ENCODE assay signal across 20 cellular contexts in the genomic region with DNA sequence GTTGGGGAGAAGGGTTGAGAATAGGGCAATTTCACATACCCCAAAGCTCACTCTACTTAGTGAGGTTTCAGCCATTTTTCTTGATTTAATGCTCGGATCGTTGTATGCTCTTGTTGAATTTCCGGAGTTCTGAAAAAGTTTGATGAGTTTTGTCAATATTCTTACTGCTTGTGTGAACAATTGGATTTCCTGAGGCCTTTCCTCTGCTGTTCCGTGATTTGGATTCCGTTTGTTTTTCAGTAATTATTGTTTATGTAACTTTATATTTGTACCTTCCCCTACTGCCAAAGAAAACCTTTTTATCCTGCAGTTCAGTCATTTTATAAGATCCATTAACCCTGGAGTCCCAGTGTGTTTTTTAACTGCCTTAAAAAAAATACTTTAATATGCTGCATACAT.
A peak's percentile ranks its signal among the peaks of the same experiment; 100 is the strongest.
DNase-seq lines count a peak whose midpoint lies in the region; ATAC-seq, FAIRE-seq and TF ChIP-seq lines count a peak whose summit lies in the region.
"Had no signal": no experiment of that assay in that cellular context is flagged by ENCODE, and none has a peak within 500 bp of the region (broad histone marks: within the 10 kb centered on the region; RNA-seq: fewer than 3 reads in every experiment).

No MANE protein-coding gene starts in this region.

- intact Hi-C loops in GM12878 (cut with micrococcal nuclease; ENCODE audit: unreplicated experiment), result loop anchor here (5.0 kb wide), 1 partner anchor 48 kb away; no protein-coding TSS in a partner anchor
- intact Hi-C loops in kidney (cut with DNase I), result no loop called here

- H3K27ac ChIP-seq in CD4-positive, CD25-positive, alpha-beta regulatory T cell (ENCODE audit: insufficient read depth, low read length, poor library complexity, severe bottlenecking), result no peak overlapping the region
- H3K27ac ChIP-seq in GM23338 (ENCODE audit: low read depth) (no peak overlapping the region), GM12878 (ENCODE audit: control insufficient read depth, insufficient read depth) (peak overlapping the region; percentile 26), kidney (ENCODE audit: low read depth in 2 of 2, low read length in 2 of 2) (no peak overlapping the region), SK-N-SH (ENCODE audit: low read depth in 2 of 2, low read length in 1 of 2) (no peak overlapping the region)
- H3K27ac ChIP-seq: C4-2B, colonic mucosa, foreskin keratinocyte had no signal

- no peaks in the 10 kb centered on the region for H3K27me3 ChIP-seq in CD4-positive, CD25-positive, alpha-beta regulatory T cell (ENCODE audit: control insufficient read depth, insufficient read depth, low read length)
- H3K27me3 ChIP-seq in GM23338 (ENCODE audit: insufficient read depth) (no peaks in the 10 kb centered on the region), GM12878 (replicated peaks in 1 of 2; ENCODE audit: control insufficient read depth in 2 of 2, insufficient read depth in 2 of 2, low read length in 1 of 2) (no peaks in the 10 kb centered on the region), SK-N-SH (ENCODE audit: insufficient read depth) (no peaks in the 10 kb centered on the region)
- H3K27me3 ChIP-seq: colonic mucosa, esophagus muscularis mucosa, foreskin keratinocyte had no signal

- peak overlapping the region in 1 of 4 donors; percentile 5 for H3K4me3 Mint-ChIP-seq in CD4-positive, CD25-positive, alpha-beta regulatory T cell
- H3K4me3 Mint-ChIP-seq in GM23338 (no peak overlapping the region), naive B cell (peak overlapping the region in 2 of 8 donors; percentile 15 to 48)

- no peak for TF ChIP-seq POLR2A in GM12878 (IDR thresholded peaks at IDR 0.05; ENCODE audit: low read depth, low read length)

- no peaks in the 10 kb centered on the region for H3K9me3 ChIP-seq in CD4-positive, CD25-positive, alpha-beta regulatory T cell (ENCODE audit: control insufficient read depth in 2 of 2, low read length in 2 of 2)
- no peaks in the 10 kb centered on the region; the same call in 1 of the 3 replicates for H3K9me3 ChIP-seq in GM12878 (replicated peaks; ENCODE audit: control insufficient read depth, insufficient read depth, low read length)
- no peaks in the 10 kb centered on the region for H3K9me3 ChIP-seq in kidney (ENCODE audit: control insufficient read depth in 1 of 2, low read length in 2 of 2)
- no peaks in the 10 kb centered on the region for H3K9me3 ChIP-seq in SK-N-SH
- H3K9me3 ChIP-seq: colonic mucosa had no signal

- H3K36me3 ChIP-seq in CD4-positive, CD25-positive, alpha-beta regulatory T cell (ENCODE audit: control insufficient read depth, insufficient read depth, low read length), result peaks cover 9% of the 10 kb centered on the region
- H3K36me3 ChIP-seq in GM23338 (ENCODE audit: insufficient read depth), result no peaks in the 10 kb centered on the region
- peaks cover 0 to 11% of the 10 kb centered on the region in 2 experiments; a peak in 3 of 4 replicates for H3K36me3 ChIP-seq in GM12878 (ENCODE audit: control insufficient read depth in 2 of 2, insufficient read depth in 2 of 2, low read length in 1 of 2)
- no peaks in the 10 kb centered on the region for H3K36me3 ChIP-seq in kidney (ENCODE audit: control insufficient read depth in 1 of 2, insufficient read depth in 2 of 2, low read length in 2 of 2)
- H3K36me3 ChIP-seq in SK-N-SH (replicated peaks in 1 of 2; ENCODE audit: control insufficient read depth in 1 of 2, insufficient read depth in 2 of 2, low read length in 1 of 2), result peaks cover 4 to 7% of the 10 kb centered on the region in 2 experiments
- H3K36me3 ChIP-seq: colonic mucosa had no signal

- TF ChIP-seq RAD21 in GM12878 (IDR thresholded peaks at IDR 0.05; ENCODE audit: insufficient read depth, low read depth, low read length), result no peak
- TF ChIP-seq RAD21 in SK-N-SH (IDR thresholded peaks at IDR 0.05; ENCODE audit: low read length), result no peak

- peaks cover 0 to 1% (median 0%) of the 10 kb centered on the region in 7 donors for H3K9me3 Mint-ChIP-seq in CD4-positive, CD25-positive, alpha-beta regulatory T cell
- H3K9me3 Mint-ChIP-seq in GM23338, result no peaks in the 10 kb centered on the region
- peaks cover 0 to 18% (median 15%) of the 10 kb centered on the region in 7 donors for H3K9me3 Mint-ChIP-seq in naive B cell

- 97% methylated on average over 5 of the region's 5 CpGs for WGBS in GM12878 (ENCODE audit: insufficient coverage, insufficient replicate concordance, low lambda C conversion rate, missing lambda C conversion rate)
- WGBS in SK-N-SH (ENCODE audit: low lambda C conversion rate), result 97% methylated on average over 5 of the region's 5 CpGs

- H3K36me3 Mint-ChIP-seq in CD4-positive, CD25-positive, alpha-beta regulatory T cell, result peaks cover 35% of the 10 kb centered on the region
- no peaks in the 10 kb centered on the region for H3K36me3 Mint-ChIP-seq in GM23338 (ENCODE audit: low read depth)
- H3K36me3 Mint-ChIP-seq in naive B cell, result peaks cover 17 to 20% of the 10 kb centered on the region in 2 donors

- no peak for DNase-seq in CD4-positive, CD25-positive, alpha-beta regulatory T cell
- no peak for DNase-seq in GM23338 (ENCODE audit: low spot score)
- no peak for DNase-seq in GM12878 (ENCODE audit: low read depth, low spot score)
- DNase-seq in naive B cell, result no peak
- DNase-seq in activated effector memory CD4-positive, alpha-beta T cell treated with Interleukin-2 at 50 U/mL for 16 hours, result no peak
- no peak for DNase-seq in kidney
- no peak for DNase-seq in SK-N-SH
- DNase-seq: activated CD4-positive, alpha-beta T cell treated with anti-CD3 and anti-CD28 coated beads, Interleukin-2, amount 50 U/mL, for 48 hours; activated naive CD4-positive, alpha-beta T cell treated with anti-CD3 and anti-CD28 coated beads, Interleukin-2, amount 50 U/mL, for 16 hours; colonic mucosa; DND-41; foreskin keratinocyte; hippocampal formation; NCI-H446 treated with DMSO at 0.1 percent for 48 hours; stimulated activated CD4-positive, alpha-beta T cell treated with anti-CD3 and anti-CD28 coated beads, Interleukin-2, amount 100 ng/mL, for 24 hours; SW 1271 had no signal

- peaks cover 8% of the 10 kb centered on the region for H3K4me1 ChIP-seq in CD4-positive, CD25-positive, alpha-beta regulatory T cell (ENCODE audit: control insufficient read depth, insufficient read depth, low read length, poor library complexity, severe bottlenecking)
- H3K4me1 ChIP-seq in GM23338 (ENCODE audit: insufficient read depth) (no peaks in the 10 kb centered on the region), GM12878 (ENCODE audit: control insufficient read depth, insufficient read depth, low read length) (peaks cover 6% of the 10 kb centered on the region; the same call in 1 of the 2 replicates), kidney (ENCODE audit: control insufficient read depth in 1 of 2, insufficient read depth in 1 of 2, low read depth in 1 of 2, low read length in 2 of 2) (no peaks in the 10 kb centered on the region), SK-N-SH (ENCODE audit: control insufficient read depth in 1 of 2, insufficient read depth in 2 of 2, low read depth in 1 of 2, low read length in 1 of 2) (no peaks in the 10 kb centered on the region; a peak in 1 of 4 replicates)
- H3K4me1 ChIP-seq: colonic mucosa, foreskin keratinocyte had no signal

- no peaks in the 10 kb centered on the region for H4K20me1 ChIP-seq in GM23338 (replicated peaks; ENCODE audit: insufficient read depth)
- H4K20me1 ChIP-seq in GM12878 (ENCODE audit: control insufficient read depth, insufficient read depth), result no peaks in the 10 kb centered on the region
- H4K20me1 ChIP-seq in SK-N-SH (ENCODE audit: insufficient read depth), result no peaks in the 10 kb centered on the region

- H3F3A ChIP-seq in GM23338 (replicated peaks; ENCODE audit: low read depth) (no peaks in the 10 kb centered on the region), SK-N-SH (replicated peaks; ENCODE audit: insufficient read depth) (peaks cover 6% of the 10 kb centered on the region)

- TF ChIP-seq CTCF in GM23338 (conservative IDR thresholded peaks at IDR 0.05; ENCODE audit: low read depth in 2 of 2), result no peak
- no peak for TF ChIP-seq CTCF in GM12878 (IDR thresholded peaks at IDR 0.05 in 2 of 3, conservative IDR thresholded peaks at IDR 0.05 in 1 of 3; ENCODE audit: control insufficient read depth in 2 of 3, extremely low read depth in 1 of 3, insufficient read depth in 1 of 3, low read depth in 3 of 3, low read length in 3 of 3)
- TF ChIP-seq CTCF in kidney (IDR thresholded peaks at IDR 0.05; ENCODE audit: borderline replicate concordance, extremely low read depth, insufficient read depth), result no peak
- no peak for TF ChIP-seq CTCF in SK-N-SH (IDR thresholded peaks at IDR 0.05)

- no peak overlapping the region for H2AFZ ChIP-seq in GM23338
- H2AFZ ChIP-seq in GM12878 (ENCODE audit: control insufficient read depth, low read depth, low read length), result no peak overlapping the region
- H2AFZ ChIP-seq in SK-N-SH (ENCODE audit: low read depth), result no peak overlapping the region

- no peak for ATAC-seq in CD4-positive, CD25-positive, alpha-beta regulatory T cell (ENCODE audit: low read depth in 2 of 2)
- ATAC-seq in GM23338 (no peak), GM12878 (no peak), naive B cell (ENCODE audit: low read depth in 2 of 2) (no peak)
- ATAC-seq: foreskin keratinocyte had no signal

- RAD21 ChIA-PET in GM12878 (lab: Charles Lee; ENCODE audit: unreplicated experiment), result interaction anchor here (0.9 to 2.6 kb wide), 21 partner anchors 10 to 382 kb away, joined by 3 to 46 read pairs (median 4); a partner anchor contains a TSS

- H3K9ac ChIP-seq in GM12878 (ENCODE audit: control insufficient read depth, insufficient read depth, low read length) (no peak overlapping the region), kidney (ENCODE audit: low read length in 2 of 2) (no peak overlapping the region), SK-N-SH (no peak overlapping the region)

- no peaks in the 10 kb centered on the region for H3K27me3 Mint-ChIP-seq in CD4-positive, CD25-positive, alpha-beta regulatory T cell
- H3K27me3 Mint-ChIP-seq in GM23338 (ENCODE audit: insufficient read depth, low read depth, poor library complexity), result no peaks in the 10 kb centered on the region
- no peaks in the 10 kb centered on the region for H3K27me3 Mint-ChIP-seq in naive B cell

- in situ Hi-C loops in GM12878 (cut with MboI), result no loop called here

- peak overlapping the region; percentile 24; the same call in 1 of the 2 replicates for H3K4me2 ChIP-seq in GM23338
- H3K4me2 ChIP-seq in GM12878 (ENCODE audit: control insufficient read depth, insufficient read depth), result no peak overlapping the region
- no peak overlapping the region for H3K4me2 ChIP-seq in SK-N-SH
- H3K4me2 ChIP-seq: smooth muscle cell had no signal

- H3K27ac Mint-ChIP-seq in CD4-positive, CD25-positive, alpha-beta regulatory T cell, result peak overlapping the region in 2 of 3 donors; percentile 15 to 20
- H3K27ac Mint-ChIP-seq in GM23338 (peak overlapping the region; percentile 63; the same call in 1 of the 2 replicates), naive B cell (peak overlapping the region in 5 of 6 donors; percentile 13 to 71 (median 43))

- FAIRE-seq in GM12878 (lab: Jason Lieb, UNC), result no peak
- FAIRE-seq in kidney (lab: Jason Lieb, UNC), result no peak
- FAIRE-seq: bronchial epithelial cell had no signal

- CTCF ChIA-PET in GM12878 (lab: Yijun Ruan, JAX) (interaction anchor here (0.8 to 1.4 kb wide), 10 partner anchors 11 to 382 kb away, joined by 3 to 7 read pairs (median 3); no protein-coding TSS in a partner anchor), SK-N-SH (lab: Yijun Ruan, JAX) (no interaction called here)

- no TSS peak for BruUV-seq in GM12878 (replicated peaks; lab: Mats Ljungman, UMichigan)

- peaks cover 23 to 39% (median 29%) of the 10 kb centered on the region in 4 donors for H3K4me1 Mint-ChIP-seq in CD4-positive, CD25-positive, alpha-beta regulatory T cell
- H3K4me1 Mint-ChIP-seq in GM23338 (peaks cover 11% of the 10 kb centered on the region; the same call in 2 of the 3 replicates), naive B cell (peaks cover 11 to 15% (median 14%) of the 10 kb centered on the region in 3 donors)

- H3K4me3 ChIP-seq in CD4-positive, CD25-positive, alpha-beta regulatory T cell (ENCODE audit: low read depth, low read length), result no peak overlapping the region
- H3K4me3 ChIP-seq in GM23338 (no peak overlapping the region), GM12878 (no peak overlapping the region), kidney (ENCODE audit: low read length in 2 of 2) (no peak overlapping the region), SK-N-SH (ENCODE audit: low read depth in 2 of 2, low read length in 1 of 2) (no peak overlapping the region)
- H3K4me3 ChIP-seq: colonic mucosa, esophagus muscularis mucosa, smooth muscle cell had no signal

- TF ChIP-seq EP300 in GM12878 (IDR thresholded peaks at IDR 0.05; ENCODE audit: borderline replicate concordance in 1 of 2, control insufficient read depth in 1 of 2, low read depth in 2 of 2, low read length in 2 of 2) (no peak), SK-N-SH (IDR thresholded peaks at IDR 0.05; ENCODE audit: borderline replicate concordance in 1 of 2, low read depth in 1 of 2, low read length in 1 of 2) (no peak)

- H3K79me2 ChIP-seq in GM23338 (replicated peaks; ENCODE audit: insufficient read depth) (no peaks in the 10 kb centered on the region), GM12878 (ENCODE audit: control insufficient read depth, insufficient read depth, low read length) (no peaks in the 10 kb centered on the region), SK-N-SH (ENCODE audit: insufficient read depth) (no peaks in the 10 kb centered on the region)

- SMC1A ChIA-PET in GM12878 (lab: Charles Lee; ENCODE audit: uncharacterized antibody, unreplicated experiment), result interaction anchor here (0.6 to 2.7 kb wide), 31 partner anchors 9 to 393 kb away, joined by 3 to 45 read pairs (median 4); a partner anchor contains a TSS

- POLR2A ChIA-PET in GM12878 (lab: Charles Lee), result interaction anchor here (1.0 to 1.5 kb wide), 6 partner anchors 30 to 208 kb away, joined by 3 to 7 read pairs (median 4); a partner anchor contains a TSS
- POLR2A ChIA-PET in SK-N-SH (lab: Yijun Ruan, JAX), result no interaction called here

- H3K9me2 ChIP-seq in GM23338 (ENCODE audit: insufficient read depth) (no peaks in the 10 kb centered on the region), SK-N-SH (no peaks in the 10 kb centered on the region)
